25 cellular contexts compared by ENCODE assay signal in genomic region chr14:99339551-99339950, GRCh38.
"Had no signal": no experiment of that assay in that cellular context is flagged by ENCODE, and none has a peak within 500 bp of the region (broad histone marks: within the 10 kb centered on the region; RNA-seq: fewer than 3 reads in every experiment).

No MANE protein-coding gene starts in this region.

- H3K27ac ChIP-seq: colonic mucosa, epithelial cell of prostate, esophagus squamous epithelium, gastrocnemius medialis, heart right ventricle, left lung, lower lobe of right lung had no signal

- H3K9me3 ChIP-seq: colonic mucosa, esophagus squamous epithelium, gastrocnemius medialis, lower lobe of right lung, mucosa of descending colon had no signal

- H3K4me1 ChIP-seq: colonic mucosa, esophagus squamous epithelium, gastrocnemius medialis, heart right ventricle, left lung, lower lobe of right lung had no signal

- DNase-seq: colonic mucosa; cortex of kidney; effector CD8-positive, alpha-beta T cell; effector memory CD8-positive, alpha-beta T cell; endodermal cell; erythroblast; esophagus squamous epithelium; foreskin fibroblast; foreskin melanocyte; gastrocnemius medialis; glutamatergic neuron; head of caudate nucleus; heart right ventricle; hippocampal formation; left cardiac atrium; left lung; left ventricle myocardium superior; lower lobe of right lung; mesenchymal stem cell; mucosa of descending colon had no signal

- H3K4me3 ChIP-seq: colonic mucosa, esophagus squamous epithelium, gastrocnemius medialis, heart right ventricle, left lung, lower lobe of right lung, mucosa of descending colon had no signal

- FAIRE-seq: endometrium, islet of Langerhans, keratinocyte had no signal

- H3K27me3 ChIP-seq: colonic mucosa had no signal

- H3K36me3 ChIP-seq: colonic mucosa, esophagus squamous epithelium, gastrocnemius medialis, heart right ventricle, left lung, lower lobe of right lung had no signal

- ATAC-seq: effector memory CD8-positive, alpha-beta T cell; esophagus mucosa; gastrocnemius medialis; heart right ventricle; left cardiac atrium; left lung; left ventricle myocardium superior; lower lobe of right lung; mucosa of descending colon had no signal
